8 cellular contexts compared by ENCODE assay signal in genomic region chr1:31943546-31944184, GRCh38. TPM values are rescaled to one million over a fixed set of nuclear protein-coding genes. Genes with fewer than 3 reads are reported as not detected.
DNase-seq lines count a peak whose midpoint lies in the region; ATAC-seq, FAIRE-seq and TF ChIP-seq lines count a peak whose summit lies in the region.

No MANE protein-coding gene starts in this region.

- no peak for TF ChIP-seq RAD21 in A549 (conservative IDR thresholded peaks at IDR 0.05 in 1 of 2, IDR thresholded peaks at IDR 0.05 in 1 of 2)

- no peak for DNase-seq in A549 (ENCODE audit: low read depth in 1 of 2, low spot score in 1 of 2)
- DNase-seq in H7: no peak
- peak; percentile 56 for DNase-seq in activated T-helper 1 cell treated with anti-CD3 and anti-CD28 coated beads, Interleukin-12 subunit alpha, Interleukin-12 subunit beta, Interleukin-2, Interleukin-4 antibody, amounts not matched to agents 30 ng/mL and 10 ng/mL and 1 ng/mL, durations not matched to agents 14 hours and 24 hours and 36 hours (ENCODE audit: low spot score)
- DNase-seq in memory B cell (ENCODE audit: low spot score in 2 of 2): no peak
- no peak for DNase-seq in NCI-H1436 treated with DMSO at 0.1 percent for 48 hours (lab: John Stamatoyannopoulos, UW)
- no peak for DNase-seq in GM13976 (ENCODE audit: low spot score)
- DNase-seq in NCI-H2029 (lab: John Stamatoyannopoulos, UW): no peak

- CTCF ChIA-PET in A549 (lab: Yijun Ruan, JAX): interaction anchor here (0.6 to 24.5 kb wide), 3 partner anchors 13 to 60 kb away, joined by 4 to 518 read pairs (median 4); no protein-coding TSS in a partner anchor

- no peak for TF ChIP-seq POLR2A in A549 (IDR thresholded peaks at IDR 0.05; ENCODE audit: low read length)

- POLR2A ChIA-PET in A549 (lab: Yijun Ruan, JAX): interaction anchor here (1.1 to 4.6 kb wide), 8 partner anchors 9 to 128 kb away, joined by 3 to 110 read pairs (median 6); partner anchors contain the start of genes KHDRBS1 and SPOCD1

- ATAC-seq in A549 (no peak), memory B cell (ENCODE audit: low read depth) (peak; percentile 1), GM19023 (IDR thresholded peaks at IDR 0.05; ENCODE audit: unreplicated experiment) (no peak)

- no peaks in the 10 kb centered on the region for H3K9me3 Mint-ChIP-seq in activated T-helper 1 cell treated with anti-CD3 and anti-CD28 coated beads, Interleukin-12 subunit alpha, Interleukin-12 subunit beta, Interleukin-2, Interleukin-4 antibody, amounts not matched to agents 30 ng/mL and 10 ng/mL and 1 ng/mL, durations not matched to agents 14 hours and 24 hours and 36 hours
- no peaks in the 10 kb centered on the region for H3K9me3 Mint-ChIP-seq in memory B cell

- no peaks in the 10 kb centered on the region for H3K36me3 ChIP-seq in H7 (replicated peaks; ENCODE audit: control insufficient read depth, insufficient read depth, low read length)

- no peak for FAIRE-seq in A549 (lab: Jason Lieb, UNC)

- no peaks in the 10 kb centered on the region for H3K27me3 Mint-ChIP-seq in activated T-helper 1 cell treated with anti-CD3 and anti-CD28 coated beads, Interleukin-12 subunit alpha, Interleukin-12 subunit beta, Interleukin-2, Interleukin-4 antibody, amounts not matched to agents 30 ng/mL and 10 ng/mL and 1 ng/mL, durations not matched to agents 14 hours and 24 hours and 36 hours (ENCODE audit: insufficient read depth)
- H3K27me3 Mint-ChIP-seq in memory B cell: no peaks in the 10 kb centered on the region

- peaks cover 57% of the 10 kb centered on the region for H3K4me1 Mint-ChIP-seq in activated T-helper 1 cell treated with anti-CD3 and anti-CD28 coated beads, Interleukin-12 subunit alpha, Interleukin-12 subunit beta, Interleukin-2, Interleukin-4 antibody, amounts not matched to agents 30 ng/mL and 10 ng/mL and 1 ng/mL, durations not matched to agents 14 hours and 24 hours and 36 hours (ENCODE audit: low read depth)
- H3K4me1 Mint-ChIP-seq in memory B cell: peaks cover 25% of the 10 kb centered on the region

- no peaks in the 10 kb centered on the region for H3K27me3 ChIP-seq in H7 (ENCODE audit: control insufficient read depth, insufficient read depth, low read length)

- peak overlapping the region; percentile 93 for H3K27ac Mint-ChIP-seq in activated T-helper 1 cell treated with anti-CD3 and anti-CD28 coated beads, Interleukin-12 subunit alpha, Interleukin-12 subunit beta, Interleukin-2, Interleukin-4 antibody, amounts not matched to agents 30 ng/mL and 10 ng/mL and 1 ng/mL, durations not matched to agents 14 hours and 24 hours and 36 hours
- H3K27ac Mint-ChIP-seq in memory B cell: peak overlapping the region; percentile 89

- TF ChIP-seq EP300 in A549 (IDR thresholded peaks at IDR 0.05): no peak

- TF ChIP-seq CTCF in A549 (IDR thresholded peaks at IDR 0.05) (no peak), GM13976 (IDR thresholded peaks at IDR 0.05; ENCODE audit: borderline replicate concordance, control extremely low read depth, extremely low read depth, insufficient read depth, missing control alignments) (no peak)

- intact Hi-C loops in activated T-helper 1 cell treated with anti-CD3 and anti-CD28 coated beads, Interleukin-12 subunit alpha, Interleukin-12 subunit beta, Interleukin-2, Interleukin-4 antibody, amounts not matched to agents 30 ng/mL and 10 ng/mL and 1 ng/mL, durations not matched to agents 14 hours and 24 hours and 36 hours (cut with micrococcal nuclease): loop anchor here (1.0 to 5.0 kb wide), 7 partner anchors 8 to 239 kb away; partner anchors contain the start of gene KHDRBS1

- peak overlapping the region; percentile 99 for H3K27ac ChIP-seq in A549

- H3K36me3 Mint-ChIP-seq in activated T-helper 1 cell treated with anti-CD3 and anti-CD28 coated beads, Interleukin-12 subunit alpha, Interleukin-12 subunit beta, Interleukin-2, Interleukin-4 antibody, amounts not matched to agents 30 ng/mL and 10 ng/mL and 1 ng/mL, durations not matched to agents 14 hours and 24 hours and 36 hours (ENCODE audit: low read depth): peaks cover 1% of the 10 kb centered on the region
- no peaks in the 10 kb centered on the region for H3K36me3 Mint-ChIP-seq in memory B cell

- H3K4me3 ChIP-seq in A549: peak overlapping the region; percentile 38; the same call in 1 of the 3 replicates
- H3K4me3 ChIP-seq in H7 (ENCODE audit: insufficient read depth, low read depth, low read length): peak overlapping the region; percentile 64

- in situ Hi-C loops in GM13976 (cut with MboI; ENCODE audit: low sequenced_read_pairs, unreplicated experiment): no loop called here

- H3K4me1 ChIP-seq in A549: peaks cover 59% of the 10 kb centered on the region

- peak overlapping the region; percentile 95 for H3K4me2 ChIP-seq in A549

- WGBS in A549 (ENCODE audit: missing lambda C conversion rate): 50% methylated on average over 3 of the region's 3 CpGs

- H3K9me3 ChIP-seq in A549: no peaks in the 10 kb centered on the region

- peak overlapping the region; percentile 85 for H3K4me3 Mint-ChIP-seq in activated T-helper 1 cell treated with anti-CD3 and anti-CD28 coated beads, Interleukin-12 subunit alpha, Interleukin-12 subunit beta, Interleukin-2, Interleukin-4 antibody, amounts not matched to agents 30 ng/mL and 10 ng/mL and 1 ng/mL, durations not matched to agents 14 hours and 24 hours and 36 hours
- H3K4me3 Mint-ChIP-seq in memory B cell: peak overlapping the region; percentile 91

TF ChIP-seq in A549, 52 proteins besides CTCF, POLR2A, EP300 and RAD21:
- TF ChIP-seq HEYL (CRISPR knock-in tag; IDR thresholded peaks at IDR 0.05) (0 out of 2 replicates have a peak, but pooled peaks have one; percentile 5), KDM5A (IDR thresholded peaks at IDR 0.05) (no peak), ZNF302 (CRISPR knock-in tag; IDR thresholded peaks at IDR 0.05) (no peak), ELK1 (IDR thresholded peaks at IDR 0.05; ENCODE audit: low read depth, low read length) (no peak)

RNA-seq across cellular contexts. Expression of gene PTP4A2, which starts 5.5 kb away (rescaled TPM):
- polyA plus RNA-seq in A549 (2011; rRNA removed) (504 and 563 TPM in 2 replicates), A549 (2017; fragmentation: RNase III; extraction: RNeasy Plus Mini Kit Qiagen cat#74134 plus additional on column Dnase treatment) (234 to 263 TPM (median 246 TPM) in 3 replicates)
- polyA plus RNA-seq in A549 (2012; cell fraction: cytosol; rRNA removed): 49.1 and 51.5 TPM in 2 replicates
- 13.1 and 17.8 TPM in 2 replicates for polyA plus RNA-seq in A549 (2012; cell fraction: nucleus; rRNA removed)
- 385 and 443 TPM in 2 replicates for polyA minus RNA-seq in A549 (2011; rRNA and poly(A)+ RNA removed)
- 307 and 444 TPM in 2 replicates for total RNA-seq in H7 (2014; rRNA removed; shearing (Covaris generic))
- total RNA-seq in activated T-helper 1 cell treated with anti-CD3 and anti-CD28 coated beads, Interleukin-12 subunit alpha, Interleukin-12 subunit beta, Interleukin-2, Interleukin-4 antibody, amounts not matched to agents 30 ng/mL and 10 ng/mL and 1 ng/mL, durations not matched to agents 14 hours and 24 hours and 36 hours: 390 and 421 TPM in 2 replicates
